19 cellular contexts compared by ENCODE assay signal in genomic region chr20:57445298-57445697, GRCh38. TPM values are rescaled to one million over a fixed set of nuclear protein-coding genes. Genes with fewer than 3 reads are reported as not detected.
DNase-seq lines count a peak whose midpoint lies in the region; ATAC-seq and TF ChIP-seq lines count a peak whose summit lies in the region.
"Had no signal": no experiment of that assay in that cellular context is flagged by ENCODE, and none has a peak within 500 bp of the region (broad histone marks: within the 10 kb centered on the region; RNA-seq: fewer than 3 reads in every experiment).

No MANE protein-coding gene starts in this region.

- no peak overlapping the region for H3K4me2 ChIP-seq in mesenchymal stem cell (ENCODE audit: low read length, poor library complexity, severe bottlenecking)
- H3K4me2 ChIP-seq: A549 had no signal

- no peaks in the 10 kb centered on the region for H3K79me1 ChIP-seq in mesenchymal stem cell (replicated peaks; ENCODE audit: low read length, poor library complexity, severe bottlenecking)

- no peak overlapping the region for H2BK12ac ChIP-seq in mesenchymal stem cell (ENCODE audit: low read length in 2 of 2)

- no peak overlapping the region for H2AFZ ChIP-seq in mesenchymal stem cell (ENCODE audit: low read depth, low read length)

- H2AK5ac ChIP-seq in mesenchymal stem cell (ENCODE audit: low read length, severe bottlenecking): no peak overlapping the region

- H3K4ac ChIP-seq in mesenchymal stem cell (ENCODE audit: low read depth in 1 of 2, low read length in 2 of 2): no peak overlapping the region

- H2BK120ac ChIP-seq in mesenchymal stem cell (ENCODE audit: low read depth, low read length): no peak overlapping the region

- TF ChIP-seq EP300 in esophagus muscularis mucosa (IDR thresholded peaks at IDR 0.05): peak; percentile 43

- H3K4me1 ChIP-seq in esophagus muscularis mucosa (peaks cover 48 to 83% (median 65%) of the 10 kb centered on the region in 4 donors), mesenchymal stem cell (ENCODE audit: control insufficient read depth, insufficient read depth, low read depth, low read length) (peaks cover 3% of the 10 kb centered on the region), aorta (ENCODE audit: control insufficient read depth in 1 of 2, insufficient read depth in 2 of 2, low read length in 2 of 2) (peaks cover 0 to 3% of the 10 kb centered on the region in 2 donors)

- H4K91ac ChIP-seq in mesenchymal stem cell (ENCODE audit: low read length): no peak overlapping the region

- H3K14ac ChIP-seq in mesenchymal stem cell (ENCODE audit: low read length in 2 of 2): no peak overlapping the region

- TF ChIP-seq POLR2A in esophagus muscularis mucosa (IDR thresholded peaks at IDR 0.05; ENCODE audit: low read depth): no peak

- no peak for TF ChIP-seq CTCF in esophagus muscularis mucosa (IDR thresholded peaks at IDR 0.05)

- ATAC-seq in Right ventricle myocardium inferior (peak; percentile 12), aorta (ENCODE audit: low FRiP score) (no peak)
- ATAC-seq: A549; activated T-cell treated with anti-CD3 and anti-CD28 coated beads, Interleukin-2, amount 50 U/mL, for 72 hours; K562; natural killer cell treated with Interleukin-12 subunit alpha and Interleukin-12 subunit beta and Interleukin-15 and Interleukin-18, amount 100 ng/mL, for 72 hours had no signal

- H2BK5ac ChIP-seq in mesenchymal stem cell (ENCODE audit: low read depth, low read length, poor library complexity, severe bottlenecking): no peak overlapping the region

- H3K4me3 ChIP-seq in esophagus muscularis mucosa (no peak overlapping the region), mesenchymal stem cell (ENCODE audit: insufficient read depth in 1 of 2, low read depth in 1 of 2, low read length in 2 of 2) (peak overlapping the region in 1 of 2 experiments; percentile 1), aorta (ENCODE audit: low read length in 2 of 2) (no peak overlapping the region)
- H3K4me3 ChIP-seq: A549, K562 had no signal

- no peak overlapping the region for H3K18ac ChIP-seq in mesenchymal stem cell (ENCODE audit: low read depth in 1 of 2, low read length in 2 of 2)

- H3K23ac ChIP-seq in mesenchymal stem cell (ENCODE audit: low read length in 2 of 2): no peak overlapping the region

- DNase-seq in Right ventricle myocardium inferior (ENCODE audit: missing footprints) (no peak), cardiac septum (ENCODE audit: low spot score) (no peak), esophagus muscularis mucosa (ENCODE audit: extremely low spot score) (no peak), mesenchymal stem cell (peak; percentile 3), aorta (peak; percentile 84 to 90), T-helper 2 cell (no peak), substantia nigra (lab: John Stamatoyannopoulos, UW) (no peak), epidermal melanocyte (ENCODE audit: insufficient read length, low spot score) (no peak)
- DNase-seq: activated CD4-positive, alpha-beta T cell treated with anti-CD3 and anti-CD28 coated beads, Interleukin-2, amount 10 ng/mL, durations not matched to agents 7 days and 5 days; activated T-cell treated with anti-CD3 and anti-CD28 coated beads, Interleukin-2, amount 50 U/mL, for 72 hours; DMS53; effector memory CD4-positive, alpha-beta T cell; H9; NCI-H1694 treated with DMSO at 0.1 percent for 48 hours; NCI-H524; RPMI8226 had no signal

- H2BK15ac ChIP-seq in mesenchymal stem cell (ENCODE audit: low read depth, poor library complexity, severe bottlenecking): no peak overlapping the region

- H4K8ac ChIP-seq in mesenchymal stem cell (ENCODE audit: low read length): no peak overlapping the region

- H3K9ac ChIP-seq in mesenchymal stem cell (ENCODE audit: low read length): peak overlapping the region; percentile 7

- intact Hi-C loops in Right ventricle myocardium inferior (cut with DNase I) (no loop called here), cardiac septum (cut with DNase I) (loop anchor here (10.0 kb wide), 1 partner anchor 290 kb away; no protein-coding TSS in a partner anchor), esophagus muscularis mucosa (cut with DNase I) (no loop called here), aorta (cut with DNase I) (no loop called here)

- H3K36me3 ChIP-seq in esophagus muscularis mucosa: no peaks in the 10 kb centered on the region
- no peaks in the 10 kb centered on the region for H3K36me3 ChIP-seq in mesenchymal stem cell (ENCODE audit: control insufficient read depth in 1 of 2, insufficient read depth in 2 of 2, low read depth in 1 of 2, low read length in 2 of 2)
- no peaks in the 10 kb centered on the region for H3K36me3 ChIP-seq in aorta (ENCODE audit: control insufficient read depth in 1 of 2, insufficient read depth in 2 of 2, low read length in 1 of 2)

- 47% methylated on average over 10 of the region's 10 CpGs for WGBS in esophagus muscularis mucosa
- WGBS in mesenchymal stem cell: 85% methylated on average over 10 of the region's 10 CpGs
- WGBS in aorta, 2 donors: 5 to 11% methylated on average over 10 of the region's 10 CpGs

- H3K27ac ChIP-seq in esophagus muscularis mucosa (replicated peaks in 1 of 4) (peak overlapping the region; percentile 90 to 96 (median 96)), mesenchymal stem cell (ENCODE audit: low read length, poor library complexity, severe bottlenecking) (no peak overlapping the region), aorta (ENCODE audit: low read depth in 1 of 2, low read length in 2 of 2) (peak overlapping the region in 1 of 2 donors; percentile 66), substantia nigra (ENCODE audit: low read depth, low read length, poor library complexity, severe bottlenecking) (no peak overlapping the region)
- H3K27ac ChIP-seq: A549 had no signal

- H3K27me3 ChIP-seq in esophagus muscularis mucosa (peaks cover 0 to 6% (median 0%) of the 10 kb centered on the region in 4 donors), mesenchymal stem cell (ENCODE audit: control insufficient read depth in 1 of 2, insufficient read depth in 1 of 2, low read length in 2 of 2) (peaks cover 32 to 56% of the 10 kb centered on the region in 2 experiments), aorta (ENCODE audit: control insufficient read depth in 1 of 2, insufficient read depth in 2 of 2, low read length in 1 of 2) (no peaks in the 10 kb centered on the region)

- H3K9me3 ChIP-seq in esophagus muscularis mucosa (peaks cover 0 to 5% (median 2%) of the 10 kb centered on the region in 4 donors), mesenchymal stem cell (ENCODE audit: control insufficient read depth, low read length) (peaks cover 7% of the 10 kb centered on the region), aorta (ENCODE audit: control insufficient read depth, low read length) (no peaks in the 10 kb centered on the region)

RNA-seq across cellular contexts. Expression of gene RBM38, which starts 54.1 kb away (rescaled TPM):
- 89.6 TPM for total RNA-seq in Right ventricle myocardium inferior
- 63.1 TPM for total RNA-seq in cardiac septum
- 100 to 1,000 TPM in 2 of 4 donors, 10 to 100 TPM in 2; 67.6 to 203 (median 139) TPM for total RNA-seq in esophagus muscularis mucosa
- polyA plus RNA-seq in mesenchymal stem cell (2013, experiment 1 of 2): 4.6 TPM
- 4.8 TPM for polyA plus RNA-seq in mesenchymal stem cell (2013, experiment 2 of 2)
- total RNA-seq in aorta: 10 to 100 TPM; 19.3 to 20.7 TPM
- 10 to 100 TPM in 1 of 2 donors, 1 to 10 TPM in 1; 7.3 to 14.7 TPM for polyA plus RNA-seq in aorta

Comparison
In these comparisons a context has a peak if more than half of its experiments do, and no peak if none do; other contexts are left out.
1. DNase-seq: peak in mesenchymal stem cell (single experiment) and aorta (2 of 2); none in Right ventricle myocardium inferior (single experiment), cardiac septum (single experiment), esophagus muscularis mucosa (single experiment), T-helper 2 cell (0 of 5), substantia nigra (0 of 49) and epidermal melanocyte (single experiment).
2. H3K27ac ChIP-seq: peak in esophagus muscularis mucosa (4 of 4); none in mesenchymal stem cell (single experiment) and substantia nigra (single experiment).